In the genomic region with DNA sequence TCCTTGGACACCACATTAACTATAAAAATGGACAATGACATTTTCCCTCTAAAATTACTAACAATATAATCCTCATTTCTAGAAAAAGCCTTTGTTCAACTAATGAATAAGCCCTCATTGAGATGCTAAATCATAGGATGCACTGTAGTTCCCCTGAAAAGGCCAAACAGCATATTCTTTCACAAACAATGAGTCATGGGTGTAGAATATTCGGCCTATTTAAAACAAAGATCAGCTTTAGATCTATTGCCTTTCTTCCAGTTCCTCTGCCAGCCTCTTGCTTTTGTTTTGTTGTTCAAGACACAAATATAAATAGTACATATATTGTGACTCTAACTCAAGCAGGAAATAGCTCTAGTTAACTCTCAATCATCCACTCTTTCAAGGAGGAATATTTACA, we compare ENCODE assay signal across 13 cellular contexts.
DNase-seq lines count a peak whose midpoint lies in the region; ATAC-seq, FAIRE-seq and TF ChIP-seq lines count a peak whose summit lies in the region.
"Had no signal": no experiment of that assay in that cellular context is flagged by ENCODE, and none has a peak within 500 bp of the region (broad histone marks: within the 10 kb centered on the region; RNA-seq: fewer than 3 reads in every experiment).

No MANE protein-coding gene starts in this region.

- no peak overlapping the region for H3K27ac ChIP-seq in lower lobe of right lung
- H3K27ac ChIP-seq: RWPE1 had no signal

- CTCF ChIA-PET in HEK293T (lab: Yijun Ruan, JAX) = no interaction called here

- no peak for DNase-seq in H54 (ENCODE audit: insufficient read length, low spot score)
- peak; percentile 6 for DNase-seq in amniotic stem cell (lab: John Stamatoyannopoulos, UW)
- peak; percentile 4 for DNase-seq in fibroblast of the conjunctiva (ENCODE audit: low read depth)
- peak; percentile 13 for DNase-seq in smooth muscle cell of the brain vasculature (ENCODE audit: low read depth, low spot score)
- no peak for DNase-seq in lower lobe of right lung
- DNase-seq in HEK293T (ENCODE audit: extremely low spot score) = no peak
- no peak for DNase-seq in GM19238 (ENCODE audit: insufficient read length, low spot score)
- DNase-seq: Caco-2, erythroblast, left cardiac atrium, MM.1S, NCI-H345 had no signal

- TF ChIP-seq POLR2A in H54 (IDR thresholded peaks at IDR 0.05; ENCODE audit: low read depth, low read length) = no peak

- no peaks in the 10 kb centered on the region for H3K27me3 ChIP-seq in lower lobe of right lung (ENCODE audit: low read depth)

- H3K9me3 ChIP-seq in lower lobe of right lung = no peaks in the 10 kb centered on the region
- H3K9me3 ChIP-seq: Caco-2 had no signal

- no peaks in the 10 kb centered on the region for H3K4me1 ChIP-seq in lower lobe of right lung
- H3K4me1 ChIP-seq: Caco-2 had no signal

- peak; percentile 6 for FAIRE-seq in H54 (lab: Jason Lieb, UNC)

- POLR2A ChIA-PET in HEK293T (lab: Yijun Ruan, JAX) = no interaction called here

- peaks cover 23% of the 10 kb centered on the region for H3K36me3 ChIP-seq in lower lobe of right lung

- TF ChIP-seq CTCF in lower lobe of right lung (IDR thresholded peaks at IDR 0.05) = no peak

- intact Hi-C loops in lower lobe of right lung (cut with DNase I) = no loop called here

- ATAC-seq in lower lobe of right lung = no peak
- ATAC-seq: left cardiac atrium had no signal

- no peak overlapping the region for H3K4me3 ChIP-seq in lower lobe of right lung

TF ChIP-seq in HEK293T, 16 proteins besides CTCF, POLR2A, EP300 and RAD21:
- TF ChIP-seq ZNF384 (IDR thresholded peaks at IDR 0.05) (no peak), L3MBTL2 (conservative IDR thresholded peaks at IDR 0.05) (no peak), BHLHE40 (IDR thresholded peaks at IDR 0.05; ENCODE audit: borderline replicate concordance) (no peak), HDGF (IDR thresholded peaks at IDR 0.05; ENCODE audit: borderline replicate concordance) (no peak)

Comparison
In these comparisons a context has a peak if more than half of its experiments do, and no peak if none do; other contexts are left out.
1. DNase-seq: peak in amniotic stem cell (single experiment), fibroblast of the conjunctiva (single experiment) and smooth muscle cell of the brain vasculature (single experiment); none in H54 (single experiment), lower lobe of right lung (single experiment), HEK293T (single experiment) and GM19238 (single experiment).